12 cellular contexts compared by ENCODE assay signal in genomic region chr10:125000366-125001312, GRCh38. TPM values are rescaled to one million over a fixed set of nuclear protein-coding genes. Genes with fewer than 3 reads are reported as not detected.
A peak's percentile ranks its signal among the peaks of the same experiment; 100 is the strongest.
DNase-seq lines count a peak whose midpoint lies in the region; ATAC-seq, FAIRE-seq and TF ChIP-seq lines count a peak whose summit lies in the region.
"Had no signal": no experiment of that assay in that cellular context is flagged by ENCODE, and none has a peak within 500 bp of the region (broad histone marks: within the 10 kb centered on the region; RNA-seq: fewer than 3 reads in every experiment).

No MANE protein-coding gene starts in this region.

- H3K36me3 ChIP-seq in bronchial epithelial cell (ENCODE audit: control insufficient read depth, insufficient read depth, low read length) = peaks cover 39% of the 10 kb centered on the region
- H3K36me3 ChIP-seq in kidney (ENCODE audit: control insufficient read depth in 1 of 2, insufficient read depth in 2 of 2, low read length in 2 of 2) = peaks cover 23 to 56% of the 10 kb centered on the region in 2 donors

- H3K27me3 ChIP-seq in bronchial epithelial cell (ENCODE audit: control insufficient read depth, insufficient read depth, low read length) = no peaks in the 10 kb centered on the region

- peak overlapping the region in 1 of 2 donors; percentile 3 for H3K27ac ChIP-seq in kidney (ENCODE audit: low read depth in 2 of 2, low read length in 2 of 2)
- H3K27ac ChIP-seq: A549 had no signal

- TF ChIP-seq CTCF in bronchial epithelial cell (IDR thresholded peaks at IDR 0.05; ENCODE audit: insufficient read depth, low read length, severe bottlenecking) (peak; percentile 39), kidney (IDR thresholded peaks at IDR 0.05; ENCODE audit: borderline replicate concordance, extremely low read depth, insufficient read depth) (no peak)

- FAIRE-seq in bronchial epithelial cell (lab: Jason Lieb, UNC) (no peak), kidney (lab: Jason Lieb, UNC) (no peak)
- FAIRE-seq: A549 had no signal

- no peaks in the 10 kb centered on the region for H3K9me3 ChIP-seq in kidney (ENCODE audit: control insufficient read depth in 1 of 2, low read length in 2 of 2)
- H3K9me3 ChIP-seq: A549 had no signal

- H3K9ac ChIP-seq in kidney (ENCODE audit: low read length in 2 of 2) = no peak overlapping the region

- ATAC-seq in activated CD4-positive, CD25-positive, alpha-beta regulatory T cell treated with anti-CD3 and anti-CD28 coated beads, Interleukin-2, amount 50 U/mL, for 24 hours = no peak
- no peak for ATAC-seq in GM21576 (IDR thresholded peaks at IDR 0.05; ENCODE audit: unreplicated experiment)
- ATAC-seq: A549 had no signal

- H3K4me1 ChIP-seq in kidney (ENCODE audit: control insufficient read depth in 1 of 2, insufficient read depth in 1 of 2, low read depth in 1 of 2, low read length in 2 of 2) = peaks cover 0 to 4% of the 10 kb centered on the region in 2 donors
- H3K4me1 ChIP-seq: A549 had no signal

- peak; percentile 18 for DNase-seq in activated CD4-positive, CD25-positive, alpha-beta regulatory T cell treated with anti-CD3 and anti-CD28 coated beads, Interleukin-2, amount 50 U/mL, for 72 hours
- peak; percentile 31 for DNase-seq in bronchial epithelial cell (ENCODE audit: low read depth)
- peak; percentile 59 for DNase-seq in kidney
- peak; percentile 62 for DNase-seq in superior temporal gyrus (ENCODE audit: extremely low spot score)
- no peak for DNase-seq in COR-L47 (lab: John Stamatoyannopoulos, UW)
- DNase-seq in HPDE6-E6E7 (ENCODE audit: extremely low spot score) = no peak
- DNase-seq: central memory CD4-positive, alpha-beta T cell; stimulated activated CD8-positive, alpha-beta memory T cell treated with anti-CD3 and anti-CD28 coated beads, Interleukin-4, amount 100 ng/mL, for 48 hours; T-helper 1 cell had no signal

- no peak overlapping the region for H3K4me3 ChIP-seq in bronchial epithelial cell (ENCODE audit: low read depth, low read length)
- no peak overlapping the region for H3K4me3 ChIP-seq in kidney (ENCODE audit: low read length in 2 of 2)
- H3K4me3 ChIP-seq: A549 had no signal

- intact Hi-C loops in kidney (cut with DNase I) = no loop called here

RNA-seq across cellular contexts. Expression of gene ZRANB1, which starts 58.7 kb away (rescaled TPM):
- 26.5 and 29.5 TPM in 2 replicates for total RNA-seq in bronchial epithelial cell
- 17.5 TPM for total RNA-seq in kidney
- 8.9 TPM for polyA plus RNA-seq in kidney (ENCODE audit: insufficient read depth, low read depth, low replicate concordance)

Comparison
In these comparisons a context has a peak if more than half of its experiments do, and no peak if none do; other contexts are left out.
1. DNase-seq: peak in activated CD4-positive, CD25-positive, alpha-beta regulatory T cell treated with anti-CD3 and anti-CD28 coated beads, Interleukin-2, amount 50 U/mL, for 72 hours (single experiment), bronchial epithelial cell (single experiment), kidney (single experiment) and superior temporal gyrus (single experiment); none in COR-L47 (single experiment) and HPDE6-E6E7 (single experiment).